ENCODE assay signal across 25 cellular contexts in genomic region chr3:117097356-117097755, GRCh38.
DNase-seq lines count a peak whose midpoint lies in the region; FAIRE-seq and TF ChIP-seq lines count a peak whose summit lies in the region.
"Had no signal": no experiment of that assay in that cellular context is flagged by ENCODE, and none has a peak within 500 bp of the region (broad histone marks: within the 10 kb centered on the region; RNA-seq: fewer than 3 reads in every experiment).

No MANE protein-coding gene starts in this region.

- no peak for TF ChIP-seq POLR2A in prostate gland (IDR thresholded peaks at IDR 0.05)

- H3K27me3 Mint-ChIP-seq in astrocyte (ENCODE audit: low read depth, unreplicated experiment) (no peaks in the 10 kb centered on the region), nephron progenitor cell (ENCODE audit: low read depth, poor library complexity) (no peaks in the 10 kb centered on the region)
- H3K27me3 Mint-ChIP-seq: CD4-positive, alpha-beta T cell had no signal

- H3K27ac Mint-ChIP-seq in astrocyte (ENCODE audit: unreplicated experiment): no peak overlapping the region
- H3K27ac Mint-ChIP-seq in nephron progenitor cell: no peak overlapping the region
- H3K27ac Mint-ChIP-seq: CD4-positive, alpha-beta T cell had no signal

- no peaks in the 10 kb centered on the region for H3K9me3 Mint-ChIP-seq in astrocyte (ENCODE audit: unreplicated experiment)
- peaks cover 6% of the 10 kb centered on the region for H3K9me3 Mint-ChIP-seq in nephron progenitor cell

- no peak overlapping the region for H3K4me3 ChIP-seq in astrocyte (ENCODE audit: insufficient read depth, low read depth, low read length)
- no peak overlapping the region for H3K4me3 ChIP-seq in fibroblast of the aortic adventitia (ENCODE audit: low read depth, low read length)
- no peak overlapping the region for H3K4me3 ChIP-seq in prostate gland
- H3K4me3 ChIP-seq: BLaER1 treated with 17β-estradiol and CSF1 and Interleukin-3, amounts not matched to agents 10 nM and 100 nM; SJCRH30 had no signal

- DNase-seq in AG08395 (ENCODE audit: low spot score): peak; percentile 8
- peak; percentile 13 for DNase-seq in GM03348 (ENCODE audit: low spot score)
- peak; percentile 29 for DNase-seq in astrocyte (ENCODE audit: low read depth)
- DNase-seq in fibroblast of the aortic adventitia (ENCODE audit: low read depth): peak; percentile 19
- DNase-seq in NCI-H2081 (lab: John Stamatoyannopoulos, UW): no peak
- DNase-seq in nephron progenitor cell: no peak
- DNase-seq in prostate gland (ENCODE audit: low spot score): no peak
- DNase-seq: 8988T; ACHN; CD4-positive, alpha-beta T cell; GDM1; Karpas-422; NCI-H1092 treated with DMSO at 0.1 percent for 48 hours; NCI-H1436; NCI-H187; NCI-H2171 treated with DMSO at 0.1 percent for 48 hours; NCI-H524; NCI-H774; NK-92 treated with Interleukin-12 subunit alpha and Interleukin-12 subunit beta, amount 100 ng/mL, for 24 hours; PC-3; SJCRH30 had no signal

- H3K4me3 Mint-ChIP-seq in astrocyte (ENCODE audit: unreplicated experiment) (no peak overlapping the region), nephron progenitor cell (no peak overlapping the region)
- H3K4me3 Mint-ChIP-seq: CD4-positive, alpha-beta T cell had no signal

- H3K36me3 ChIP-seq in astrocyte (ENCODE audit: insufficient read depth, low read length) (no peaks in the 10 kb centered on the region), prostate gland (no peaks in the 10 kb centered on the region)
- H3K36me3 ChIP-seq: BLaER1 treated with 17β-estradiol and CSF1 and Interleukin-3, amounts not matched to agents 10 nM and 100 nM; SJCRH30 had no signal

- no peaks in the 10 kb centered on the region for H4K20me1 ChIP-seq in astrocyte (ENCODE audit: insufficient read depth, low read length)
- H4K20me1 ChIP-seq: BLaER1 treated with 17β-estradiol and CSF1 and Interleukin-3, amounts not matched to agents 10 nM and 100 nM had no signal

- H3K9ac ChIP-seq in astrocyte (ENCODE audit: low read length): no peak overlapping the region
- H3K9ac ChIP-seq: BLaER1 treated with 17β-estradiol and CSF1 and Interleukin-3, amounts not matched to agents 10 nM and 100 nM had no signal

- H3K4me1 Mint-ChIP-seq in astrocyte (ENCODE audit: low read depth, unreplicated experiment) (no peaks in the 10 kb centered on the region), nephron progenitor cell (no peaks in the 10 kb centered on the region)

- intact Hi-C loops in prostate gland (cut with DNase I): no loop called here

- no peaks in the 10 kb centered on the region for H3K4me1 ChIP-seq in astrocyte (ENCODE audit: insufficient read depth, low read length)
- no peaks in the 10 kb centered on the region for H3K4me1 ChIP-seq in prostate gland (replicated peaks)
- H3K4me1 ChIP-seq: BLaER1 treated with 17β-estradiol and CSF1 and Interleukin-3, amounts not matched to agents 10 nM and 100 nM; SJCRH30 had no signal

- H3K27me3 ChIP-seq in astrocyte (ENCODE audit: insufficient read depth, low read length) (no peaks in the 10 kb centered on the region), prostate gland (replicated peaks; ENCODE audit: insufficient read depth) (no peaks in the 10 kb centered on the region)
- H3K27me3 ChIP-seq: BLaER1 treated with 17β-estradiol and CSF1 and Interleukin-3, amounts not matched to agents 10 nM and 100 nM; SJCRH30 had no signal

- no peak overlapping the region for H3K27ac ChIP-seq in astrocyte (ENCODE audit: low read depth, low read length)
- no peak overlapping the region for H3K27ac ChIP-seq in prostate gland
- H3K27ac ChIP-seq: BLaER1 treated with 17β-estradiol and CSF1 and Interleukin-3, amounts not matched to agents 10 nM and 100 nM; HL-60; SJCRH30 had no signal

- H3K79me2 ChIP-seq in astrocyte (ENCODE audit: insufficient read depth, low read length): no peaks in the 10 kb centered on the region

- no peak overlapping the region for H2AFZ ChIP-seq in astrocyte (ENCODE audit: low read depth, low read length)

- H3K4me2 ChIP-seq in astrocyte (ENCODE audit: low read length): no peak overlapping the region
- H3K4me2 ChIP-seq: BLaER1 treated with 17β-estradiol and CSF1 and Interleukin-3, amounts not matched to agents 10 nM and 100 nM had no signal

- H3K9me3 ChIP-seq in astrocyte (ENCODE audit: insufficient read depth, low read depth, low read length) (no peaks in the 10 kb centered on the region), prostate gland (no peaks in the 10 kb centered on the region)
- H3K9me3 ChIP-seq: BLaER1 treated with 17β-estradiol and CSF1 and Interleukin-3, amounts not matched to agents 10 nM and 100 nM; SJCRH30 had no signal

- no peak for FAIRE-seq in astrocyte (lab: Jason Lieb, UNC)
- FAIRE-seq: D721Med, GM12891 had no signal

- H3K36me3 Mint-ChIP-seq in astrocyte (ENCODE audit: low read depth, unreplicated experiment) (no peaks in the 10 kb centered on the region), nephron progenitor cell (ENCODE audit: low read depth) (no peaks in the 10 kb centered on the region)

- TF ChIP-seq CTCF in astrocyte (IDR thresholded peaks at IDR 0.05; ENCODE audit: insufficient read depth, low read depth, low read length) (no peak), fibroblast of the aortic adventitia (IDR thresholded peaks at IDR 0.05; ENCODE audit: insufficient read depth, low read length) (no peak), nephron progenitor cell (IDR thresholded peaks at IDR 0.05) (no peak), prostate gland (IDR thresholded peaks at IDR 0.05) (no peak)

Comparison
In these comparisons a context has a peak if more than half of its experiments do, and no peak if none do; other contexts are left out.
1. DNase-seq: peak in AG08395 (single experiment), GM03348 (single experiment), astrocyte (single experiment) and fibroblast of the aortic adventitia (single experiment); none in NCI-H2081 (0 of 2), nephron progenitor cell (single experiment) and prostate gland (single experiment).